ENCODE assay signal across 8 cellular contexts in genomic region chr22:43014062-43014875, GRCh38. TPM values are rescaled to one million over a fixed set of nuclear protein-coding genes. Genes with fewer than 3 reads are reported as not detected.
DNase-seq lines count a peak whose midpoint lies in the region; ATAC-seq, FAIRE-seq and TF ChIP-seq lines count a peak whose summit lies in the region.

No MANE protein-coding gene starts in this region.

- DNase-seq in AG10803 (ENCODE audit: low read depth), result no peak
- DNase-seq in NCI-H1105 treated with DMSO at 0.1 percent for 48 hours (lab: John Stamatoyannopoulos, UW), result peak; percentile 6
- no peak for DNase-seq in foreskin keratinocyte
- peak; percentile 54 to 86 (median 66) for DNase-seq in pancreas
- DNase-seq in SIG-M5 (lab: John Stamatoyannopoulos, UW), result no peak

- H3K4me3 ChIP-seq in AG10803 (ENCODE audit: low read length) (peak overlapping the region; percentile 86), pancreas (peak overlapping the region; percentile 47 to 75 (median 64))

- no peaks in the 10 kb centered on the region for H3K27me3 ChIP-seq in foreskin keratinocyte
- H3K27me3 ChIP-seq in pancreas, result no peaks in the 10 kb centered on the region

- ATAC-seq in GM19324 (IDR thresholded peaks at IDR 0.05; ENCODE audit: low FRiP score, unreplicated experiment) (peak; percentile 2), foreskin keratinocyte (peak; percentile 21), pancreas (peak; percentile 12 to 51 (median 36)), HG03439 (IDR thresholded peaks at IDR 0.05; ENCODE audit: unreplicated experiment) (no peak)
- ATAC-seq in activated T-helper 17 cell treated with anti-CD3 and anti-CD28 coated beads, Interleukin-2, amount 50 U/mL, for 72 hours (replicated peaks), result peak; percentile 27

- FAIRE-seq in pancreas (lab: Jason Lieb, UNC), result no peak

- no peaks in the 10 kb centered on the region for H3K36me3 ChIP-seq in pancreas

- no peaks in the 10 kb centered on the region for H3K36me3 Mint-ChIP-seq in activated T-helper 17 cell treated with anti-CD3 and anti-CD28 coated beads, Interleukin-2, amount 50 U/mL, for 72 hours (ENCODE audit: low read depth)

- intact Hi-C loops in pancreas (cut with DNase I), result no loop called here

- no peak for TF ChIP-seq CTCF in AG10803 (conservative IDR thresholded peaks at IDR 0.05; ENCODE audit: low read length)
- no peak for TF ChIP-seq CTCF in foreskin keratinocyte (conservative IDR thresholded peaks at IDR 0.05)
- TF ChIP-seq CTCF in pancreas (IDR thresholded peaks at IDR 0.05), result no peak

- peaks cover 16% of the 10 kb centered on the region for H3K4me1 Mint-ChIP-seq in activated T-helper 17 cell treated with anti-CD3 and anti-CD28 coated beads, Interleukin-2, amount 50 U/mL, for 72 hours

- peak overlapping the region; percentile 88 for H3K27ac Mint-ChIP-seq in activated T-helper 17 cell treated with anti-CD3 and anti-CD28 coated beads, Interleukin-2, amount 50 U/mL, for 72 hours

- peaks cover 9% of the 10 kb centered on the region for H3K4me1 ChIP-seq in foreskin keratinocyte
- peaks cover 21 to 43% (median 33%) of the 10 kb centered on the region in 3 donors for H3K4me1 ChIP-seq in pancreas

- peak overlapping the region; percentile 93 for H3K4me3 Mint-ChIP-seq in activated T-helper 17 cell treated with anti-CD3 and anti-CD28 coated beads, Interleukin-2, amount 50 U/mL, for 72 hours

- H3K27ac ChIP-seq in foreskin keratinocyte (no peak overlapping the region), pancreas (peak overlapping the region; percentile 38 to 73 (median 54))

- WGBS in pancreas, 2 donors, result 1% methylated on average over 42 to 45 of the region's 47 CpGs

- no peaks in the 10 kb centered on the region for H3K9me3 Mint-ChIP-seq in activated T-helper 17 cell treated with anti-CD3 and anti-CD28 coated beads, Interleukin-2, amount 50 U/mL, for 72 hours

- no peaks in the 10 kb centered on the region for H3K27me3 Mint-ChIP-seq in activated T-helper 17 cell treated with anti-CD3 and anti-CD28 coated beads, Interleukin-2, amount 50 U/mL, for 72 hours

- no peaks in the 10 kb centered on the region for H3K9me3 ChIP-seq in pancreas

RNA-seq across cellular contexts. Expression of gene PACSIN2, which starts 0.7 kb away (rescaled TPM):
- 10 to 100 TPM; 22.9 to 26.3 TPM for total RNA-seq in activated T-helper 17 cell treated with anti-CD3 and anti-CD28 coated beads, Interleukin-2, amount 50 U/mL, for 72 hours
- 38.5 and 41.4 TPM in 2 replicates for total RNA-seq in foreskin keratinocyte
- polyA plus RNA-seq in foreskin keratinocyte, result 21.6 and 25.9 TPM in 2 replicates
- 100 to 1,000 TPM in 2 of 6 donors, 10 to 100 TPM in 4; 65.2 to 109 (median 96.0) TPM for total RNA-seq in pancreas
- 10 to 100 TPM; 45.1 to 90.6 TPM for polyA plus RNA-seq in pancreas

Comparison
In these comparisons a context has a peak if more than half of its experiments do, and no peak if none do; other contexts are left out.
1. DNase-seq: peak in NCI-H1105 treated with DMSO at 0.1 percent for 48 hours (single experiment) and pancreas (6 of 6); none in AG10803 (single experiment), foreskin keratinocyte (0 of 2) and SIG-M5 (single experiment).